ENCODE assay signal across 1 cellular context in genomic region chr5:103829585-103829984, GRCh38.
TF ChIP-seq lines count a peak whose summit lies in the region.

No MANE protein-coding gene starts in this region.

TF ChIP-seq in GM12878, 131 proteins besides CTCF, POLR2A, EP300 and RAD21 (continued from another document):
- peak; percentile 35; the same call in 1 of the 2 replicates for TF ChIP-seq SMC3 (IDR thresholded peaks at IDR 0.05; ENCODE audit: borderline replicate concordance, low read length)
